ENCODE assay signal across 13 cellular contexts in the genomic region with DNA sequence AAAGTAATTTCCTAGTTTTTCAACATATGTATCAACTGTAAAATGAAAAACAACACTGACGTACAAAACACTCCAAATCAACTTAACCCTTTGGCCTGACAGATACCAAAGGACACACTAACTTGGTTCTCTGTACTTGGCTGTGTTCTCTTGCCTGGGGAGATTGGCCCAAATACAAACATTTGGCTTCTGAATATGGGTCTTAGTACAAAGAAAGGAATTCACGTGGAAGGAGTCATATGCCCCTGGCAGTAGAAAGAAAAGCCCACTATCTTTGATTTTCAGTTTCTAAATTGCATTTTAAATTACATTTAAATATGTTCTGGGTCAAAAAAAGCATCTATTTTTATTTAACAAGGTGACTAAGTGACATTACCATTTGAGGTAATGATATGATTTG.
DNase-seq lines count a peak whose midpoint lies in the region; ATAC-seq, FAIRE-seq and TF ChIP-seq lines count a peak whose summit lies in the region.
"Had no signal": no experiment of that assay in that cellular context is flagged by ENCODE, and none has a peak within 500 bp of the region (broad histone marks: within the 10 kb centered on the region; RNA-seq: fewer than 3 reads in every experiment).

No MANE protein-coding gene starts in this region.

- DNase-seq in Ammon's horn (ENCODE audit: low spot score) (peak; percentile 25), M059J (ENCODE audit: low read depth) (peak; percentile 95), bronchial epithelial cell (ENCODE audit: low read depth) (peak; percentile 70), myocyte (ENCODE audit: low read depth) (peak; percentile 62), NCI-H2107 treated with DMSO at 0.1 percent for 48 hours (lab: John Stamatoyannopoulos, UW; ENCODE audit: unreplicated experiment) (no peak), SW480 (ENCODE audit: low spot score) (no peak), small intestine (no peak)
- DNase-seq: COR-L47, esophagus squamous epithelium, GOT3, kidney glomerular epithelial cell, natural killer cell had no signal

- no peak for ATAC-seq in GM19023 (IDR thresholded peaks at IDR 0.05; ENCODE audit: unreplicated experiment)
- ATAC-seq: natural killer cell had no signal

- 67 to 72% (median 71%) methylated on average over 2 of the region's 2 CpGs for WGBS in small intestine, 3 donors

- no peak for TF ChIP-seq CTCF in bronchial epithelial cell (IDR thresholded peaks at IDR 0.05; ENCODE audit: insufficient read depth, low read length, severe bottlenecking)

- H3K27me3 ChIP-seq in bronchial epithelial cell (ENCODE audit: control insufficient read depth, insufficient read depth, low read length) (no peaks in the 10 kb centered on the region), small intestine (ENCODE audit: control insufficient read depth in 2 of 2, insufficient read depth in 2 of 2, low read length in 2 of 2) (no peaks in the 10 kb centered on the region)
- H3K27me3 ChIP-seq: esophagus squamous epithelium had no signal

- H3K4me3 ChIP-seq in bronchial epithelial cell (ENCODE audit: low read depth, low read length) (no peak overlapping the region), small intestine (ENCODE audit: low read depth in 1 of 2, low read length in 2 of 2) (no peak overlapping the region)
- H3K4me3 ChIP-seq: esophagus squamous epithelium had no signal

- no peak for FAIRE-seq in bronchial epithelial cell (lab: Jason Lieb, UNC)
- FAIRE-seq in small intestine (lab: Jason Lieb, UNC) = no peak

- H3K9me3 ChIP-seq in small intestine (ENCODE audit: control insufficient read depth, low read depth) = no peaks in the 10 kb centered on the region
- H3K9me3 ChIP-seq: esophagus squamous epithelium had no signal

- H3K36me3 ChIP-seq in bronchial epithelial cell (ENCODE audit: control insufficient read depth, insufficient read depth, low read length) (no peaks in the 10 kb centered on the region), small intestine (ENCODE audit: control insufficient read depth in 2 of 2, insufficient read depth in 2 of 2, low read length in 2 of 2) (no peaks in the 10 kb centered on the region)

- no peak overlapping the region for H3K27ac ChIP-seq in small intestine (ENCODE audit: low read depth in 1 of 2, low read length in 1 of 2)
- H3K27ac ChIP-seq: esophagus squamous epithelium had no signal

- no peaks in the 10 kb centered on the region for H3K4me1 ChIP-seq in small intestine (ENCODE audit: control insufficient read depth in 2 of 2, insufficient read depth in 1 of 2, low read depth in 1 of 2, low read length in 1 of 2)

Comparison
In these comparisons a context has a peak if more than half of its experiments do, and no peak if none do; other contexts are left out.
1. DNase-seq: peak in Ammon's horn (single experiment), M059J (single experiment), bronchial epithelial cell (single experiment) and myocyte (single experiment); none in NCI-H2107 treated with DMSO at 0.1 percent for 48 hours (single experiment), SW480 (single experiment) and small intestine (single experiment).